Comparison of ENCODE assay signal across 1 cellular context in genomic region chr2:64250063-64250462, GRCh38.
TF ChIP-seq lines count a peak whose summit lies in the region.

No MANE protein-coding gene starts in this region.

TF ChIP-seq in GM23338, 12 proteins besides CTCF, POLR2A, EP300 and RAD21 (continued from another document):
- TF ChIP-seq REST (IDR thresholded peaks at IDR 0.05; ENCODE audit: unreplicated experiment), result no peak
- no peak for TF ChIP-seq CREB1 (CRISPR knock-in tag; IDR thresholded peaks at IDR 0.05; ENCODE audit: low read depth)
- no peak for TF ChIP-seq ZNF331 (CRISPR knock-in tag; IDR thresholded peaks at IDR 0.05; ENCODE audit: low read depth)
- TF ChIP-seq ZNF114 (CRISPR knock-in tag; IDR thresholded peaks at IDR 0.05), result no peak
